ENCODE assay signal across 9 cellular contexts in the genomic region with DNA sequence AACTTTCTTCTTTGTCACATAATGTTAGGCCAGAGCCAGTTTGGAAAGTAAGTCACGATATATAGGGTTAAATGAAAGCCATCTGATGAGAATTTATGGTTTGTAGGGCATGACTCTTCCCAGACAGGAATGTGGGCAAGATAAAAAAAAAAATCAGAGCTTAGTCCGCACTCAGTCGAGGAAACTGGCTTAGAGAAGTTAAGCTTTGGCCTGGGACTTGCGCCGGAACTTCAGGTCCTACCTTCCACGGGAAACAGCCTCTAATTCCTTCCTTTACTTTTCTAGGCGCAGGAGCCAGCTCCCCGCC. TPM values are rescaled to one million over a fixed set of nuclear protein-coding genes. Genes with fewer than 3 reads are reported as not detected.
DNase-seq lines count a peak whose midpoint lies in the region; ATAC-seq, FAIRE-seq and TF ChIP-seq lines count a peak whose summit lies in the region.
"Had no signal": no experiment of that assay in that cellular context is flagged by ENCODE, and none has a peak within 500 bp of the region (broad histone marks: within the 10 kb centered on the region; RNA-seq: fewer than 3 reads in every experiment).

No MANE protein-coding gene starts in this region.

- H3K27me3 Mint-ChIP-seq in activated naive CD4-positive, alpha-beta T cell treated with anti-CD3 and anti-CD28 coated beads, Interleukin-2, amount 10 ng/mL, durations not matched to agents 7 days and 5 days: peaks cover 4% of the 10 kb centered on the region

- peak overlapping the region; percentile 85 for H2AFZ ChIP-seq in GM12878 (ENCODE audit: control insufficient read depth, low read depth, low read length)

- peaks cover 11% of the 10 kb centered on the region for H3K36me3 Mint-ChIP-seq in activated naive CD4-positive, alpha-beta T cell treated with anti-CD3 and anti-CD28 coated beads, Interleukin-2, amount 10 ng/mL, durations not matched to agents 7 days and 5 days

- no peak for FAIRE-seq in GM12878 (lab: Jason Lieb, UNC)

- WGBS in GM12878 (ENCODE audit: insufficient coverage, insufficient replicate concordance, low lambda C conversion rate, missing lambda C conversion rate): 0% methylated on average over 8 of the region's 8 CpGs
- WGBS in transverse colon (ENCODE audit: low coverage in 1 of 2), 2 donors: 0 to 2% methylated on average over 5 to 8 of the region's 8 CpGs

- TF ChIP-seq CTCF in GM12878 (IDR thresholded peaks at IDR 0.05 in 2 of 3, conservative IDR thresholded peaks at IDR 0.05 in 1 of 3; ENCODE audit: control insufficient read depth in 2 of 3, extremely low read depth in 1 of 3, insufficient read depth in 1 of 3, low read depth in 3 of 3, low read length in 3 of 3) (no peak), lower lobe of right lung (IDR thresholded peaks at IDR 0.05) (no peak), transverse colon (IDR thresholded peaks at IDR 0.05) (no peak)

- H3K4me2 ChIP-seq in GM12878 (ENCODE audit: control insufficient read depth, insufficient read depth): peak overlapping the region; percentile 92

- peak overlapping the region; percentile 87 for H3K4me3 Mint-ChIP-seq in activated naive CD4-positive, alpha-beta T cell treated with anti-CD3 and anti-CD28 coated beads, Interleukin-2, amount 10 ng/mL, durations not matched to agents 7 days and 5 days

- H3K27ac Mint-ChIP-seq in activated naive CD4-positive, alpha-beta T cell treated with anti-CD3 and anti-CD28 coated beads, Interleukin-2, amount 10 ng/mL, durations not matched to agents 7 days and 5 days: peak overlapping the region; percentile 91

- no peaks in the 10 kb centered on the region; the same call in 1 of the 2 replicates for H3K4me1 ChIP-seq in GM12878 (ENCODE audit: control insufficient read depth, insufficient read depth, low read length)
- H3K4me1 ChIP-seq in lower lobe of right lung: peaks cover 35% of the 10 kb centered on the region
- H3K4me1 ChIP-seq in transverse colon: peaks cover 13 to 39% (median 25%) of the 10 kb centered on the region in 4 donors

- BruUV-seq in GM12878 (replicated peaks; lab: Mats Ljungman, UMichigan): TSS peak; percentile 76

- H3K36me3 ChIP-seq in GM12878 (ENCODE audit: control insufficient read depth in 2 of 2, insufficient read depth in 2 of 2, low read length in 1 of 2) (no peaks in the 10 kb centered on the region; a peak in 2 of 4 replicates), lower lobe of right lung (no peaks in the 10 kb centered on the region), transverse colon (no peaks in the 10 kb centered on the region)

- TF ChIP-seq POLR2A in GM12878 (IDR thresholded peaks at IDR 0.05; ENCODE audit: low read depth, low read length): no peak
- TF ChIP-seq POLR2A in transverse colon (IDR thresholded peaks at IDR 0.05): no peak

- SMC1A ChIA-PET in GM12878 (lab: Charles Lee; ENCODE audit: uncharacterized antibody, unreplicated experiment): interaction anchor here (0.6 to 1.2 kb wide), 4 partner anchors 10 to 599 kb away, joined by 3 to 4 read pairs (median 3); no protein-coding TSS in a partner anchor

- TF ChIP-seq RAD21 in GM12878 (IDR thresholded peaks at IDR 0.05; ENCODE audit: insufficient read depth, low read depth, low read length): no peak

- peaks cover 51% of the 10 kb centered on the region for H3K4me1 Mint-ChIP-seq in activated naive CD4-positive, alpha-beta T cell treated with anti-CD3 and anti-CD28 coated beads, Interleukin-2, amount 10 ng/mL, durations not matched to agents 7 days and 5 days

- CTCF ChIA-PET in activated naive CD4-positive, alpha-beta T cell treated with anti-CD3 and anti-CD28 coated beads, Interleukin-2, amount 10 ng/mL, durations not matched to agents 7 days and 5 days (lab: Charles Lee): interaction anchor here (1.4 kb wide), 1 partner anchor 8 kb away, joined by 3 read pairs; no protein-coding TSS in a partner anchor
- CTCF ChIA-PET in GM12878 (lab: Yijun Ruan, JAX): interaction anchor here (0.9 to 1.5 kb wide), 2 partner anchors 19 to 100 kb away, joined by 3 to 4 read pairs; no protein-coding TSS in a partner anchor

- intact Hi-C loops in GM12878 (cut with micrococcal nuclease; ENCODE audit: unreplicated experiment) (loop anchor here (5.0 kb wide), 1 partner anchor 133 kb away; no protein-coding TSS in a partner anchor), lower lobe of right lung (cut with DNase I) (no loop called here), transverse colon (cut with DNase I; ENCODE audit: low total_unique reads) (loop anchor here (10.0 kb wide), 1 partner anchor 236 kb away; no protein-coding TSS in a partner anchor)

- H3K9me3 ChIP-seq in GM12878 (replicated peaks; ENCODE audit: control insufficient read depth, insufficient read depth, low read length): no peaks in the 10 kb centered on the region
- no peaks in the 10 kb centered on the region for H3K9me3 ChIP-seq in lower lobe of right lung
- no peaks in the 10 kb centered on the region for H3K9me3 ChIP-seq in transverse colon

- H3K9me3 Mint-ChIP-seq in activated naive CD4-positive, alpha-beta T cell treated with anti-CD3 and anti-CD28 coated beads, Interleukin-2, amount 10 ng/mL, durations not matched to agents 7 days and 5 days: no peaks in the 10 kb centered on the region

- RAD21 ChIA-PET in GM12878 (lab: Charles Lee; ENCODE audit: unreplicated experiment): interaction anchor here (0.7 to 1.4 kb wide), 3 partner anchors 19 to 228 kb away, joined by 3 read pairs; no protein-coding TSS in a partner anchor

- POLR2A ChIA-PET in GM12878 (lab: Charles Lee): interaction anchor here (0.6 to 1.1 kb wide), 4 partner anchors 10 to 25 kb away, joined by 3 read pairs; no protein-coding TSS in a partner anchor

- ATAC-seq in GM12878 (no peak), lower lobe of right lung (no peak)

- TF ChIP-seq EP300 in GM12878 (IDR thresholded peaks at IDR 0.05; ENCODE audit: borderline replicate concordance in 1 of 2, control insufficient read depth in 1 of 2, low read depth in 2 of 2, low read length in 2 of 2): no peak
- no peak for TF ChIP-seq EP300 in transverse colon (IDR thresholded peaks at IDR 0.05; ENCODE audit: low read depth)

- in situ Hi-C loops in GM12878 (cut with MboI) (no loop called here), transverse colon (cut with MboI; ENCODE audit: low pct_ligation_motif_present in 1 of 4, low pct_unique_long_range_greater_than_20kb in 1 of 4, low sequenced_read_pairs in 3 of 4) (no loop called here)

- H3K27ac ChIP-seq in GM12878 (ENCODE audit: control insufficient read depth, insufficient read depth) (peak overlapping the region; percentile 98), lower lobe of right lung (peak overlapping the region; percentile 97), transverse colon (peak overlapping the region; percentile 93 to 99 (median 95))

- peak overlapping the region; percentile 91 for H3K9ac ChIP-seq in GM12878 (ENCODE audit: control insufficient read depth, insufficient read depth, low read length)

- no peaks in the 10 kb centered on the region for H4K20me1 ChIP-seq in GM12878 (ENCODE audit: control insufficient read depth, insufficient read depth)

- DNase-seq in activated naive CD4-positive, alpha-beta T cell treated with anti-CD3 and anti-CD28 coated beads, Interleukin-2, amount 10 ng/mL, durations not matched to agents 7 days and 5 days: no peak
- no peak for DNase-seq in activated naive CD4-positive, alpha-beta T cell treated with Interleukin-2 at 50 U/mL for 16 hours
- DNase-seq in GM12878 (ENCODE audit: low read depth, low spot score) (no peak), lower lobe of right lung (no peak), transverse colon (no peak), HT-29 (ENCODE audit: low spot score) (no peak), inferior parietal cortex (ENCODE audit: extremely low spot score) (no peak)
- DNase-seq in activated CD4-positive, CD25-positive, alpha-beta regulatory T cell (lab: John Stamatoyannopoulos, UW): no peak
- DNase-seq: NCI-H187 treated with DMSO at 0.1 percent for 48 hours had no signal

- H3K4me3 ChIP-seq in GM12878 (peak overlapping the region; percentile 93), lower lobe of right lung (peak overlapping the region; percentile 100), transverse colon (peak overlapping the region; percentile 73 to 100 (median 90))

- no peaks in the 10 kb centered on the region for H3K27me3 ChIP-seq in GM12878 (replicated peaks in 1 of 2; ENCODE audit: control insufficient read depth in 2 of 2, insufficient read depth in 2 of 2, low read length in 1 of 2)
- no peaks in the 10 kb centered on the region for H3K27me3 ChIP-seq in lower lobe of right lung (ENCODE audit: low read depth)
- no peaks in the 10 kb centered on the region for H3K27me3 ChIP-seq in transverse colon

- H3K79me2 ChIP-seq in GM12878 (ENCODE audit: control insufficient read depth, insufficient read depth, low read length): peaks cover 84% of the 10 kb centered on the region

RNA-seq across cellular contexts. Expression of gene DDX31, which starts 0.5 kb away (rescaled TPM):
- total RNA-seq in GM12878 (2013; cell fraction: nucleolus; rRNA removed): 104 and 112 TPM in 2 replicates
- total RNA-seq in GM12878 (2014; rRNA removed): 19.9 and 20.2 TPM in 2 replicates
- 20.9 and 21.2 TPM in 2 replicates for total RNA-seq in GM12878 (2014; rRNA removed; fragmentation: Illumina TruSeq; extraction: Trizol)
- 21.7 and 25.6 TPM in 2 replicates for total RNA-seq in GM12878 (2021)
- polyA plus RNA-seq in GM12878 (2011; ENCODE audit: low read depth): 7.5 TPM
- polyA plus RNA-seq in GM12878 (2011; rRNA removed): 30.3 and 30.8 TPM in 2 replicates
- polyA plus RNA-seq in GM12878 (2011; cell fraction: cytosol; rRNA removed): 22.1 and 23.4 TPM in 2 replicates
- polyA plus RNA-seq in GM12878 (2011; cell fraction: nucleus; rRNA removed): 77.0 and 93.3 TPM in 2 replicates
- 10.6 and 14.9 TPM in 2 replicates for polyA plus RNA-seq in GM12878 (2012)
- 22.8 and 23.2 TPM in 2 replicates for polyA plus RNA-seq in GM12878 (2014; fragmentation: Illumina TruSeq; extraction: Trizol)
- 10 to 100 TPM; 12.1 to 14.6 TPM for polyA plus RNA-seq in GM12878 (2014; fragmentation: Nextera tagmentation; extraction: Ambion mirVana)
- 21.1 and 23.7 TPM in 2 replicates for polyA plus RNA-seq in GM12878 (2014; rRNA removed)
- polyA plus RNA-seq in GM12878 (2016; fragmentation: Nextera tagmentation; extraction: Ambion mirVana): 10 to 100 TPM; 20.0 to 20.5 TPM
- polyA minus RNA-seq in GM12878 (2011; rRNA and poly(A)+ RNA removed): 28.7 and 29.8 TPM in 2 replicates
- polyA minus RNA-seq in GM12878 (2011; cell fraction: cytosol; rRNA and poly(A)+ RNA removed): 8.6 and 10.5 TPM in 2 replicates
- 30.0 and 43.1 TPM in 2 replicates for polyA minus RNA-seq in GM12878 (2011; cell fraction: nucleus; rRNA and poly(A)+ RNA removed)
- 14.1 TPM for total RNA-seq in lower lobe of right lung
- total RNA-seq in transverse colon: 10 to 100 TPM in 2 of 4 donors, 1 to 10 TPM in 2; 6.1 to 30.1 (median 9.8) TPM
- total RNA-seq in HT-29 (2014; rRNA removed; shearing (Covaris generic)): 15.1 and 19.2 TPM in 2 replicates

RNA-seq across cellular contexts. Expression of gene GTF3C4, which starts 1.0 kb away (rescaled TPM):
- 14.9 and 16.1 TPM in 2 replicates for total RNA-seq in GM12878 (2013; cell fraction: nucleolus; rRNA removed)
- total RNA-seq in GM12878 (2014; rRNA removed) (15.2 and 16.6 TPM in 2 replicates), GM12878 (2014; rRNA removed; fragmentation: Illumina TruSeq; extraction: Trizol) (10.7 and 11.0 TPM in 2 replicates), GM12878 (2021) (15.9 and 18.9 TPM in 2 replicates), lower lobe of right lung (14.0 TPM), transverse colon (10 to 100 TPM in 1 of 4 donors, 1 to 10 TPM in 3; 4.0 to 12.3 (median 8.8) TPM)
- polyA plus RNA-seq in GM12878 (2011; ENCODE audit: low read depth): 5.4 TPM
- polyA plus RNA-seq in GM12878 (2011; rRNA removed) (7.1 and 7.3 TPM in 2 replicates), GM12878 (2014; fragmentation: Illumina TruSeq; extraction: Trizol) (14.3 and 15.7 TPM in 2 replicates), GM12878 (2014; fragmentation: Nextera tagmentation; extraction: Ambion mirVana) (1 to 10 TPM; 3.2 to 5.1 TPM), GM12878 (2014; rRNA removed) (8.1 and 8.9 TPM in 2 replicates), GM12878 (2016; fragmentation: Nextera tagmentation; extraction: Ambion mirVana) (1 to 10 TPM; 7.3 to 7.5 TPM)
- polyA plus RNA-seq in GM12878 (2011; cell fraction: cytosol; rRNA removed): 4.8 and 5.8 TPM in 2 replicates
- 2.4 and 3.3 TPM in 2 replicates for polyA plus RNA-seq in GM12878 (2011; cell fraction: nucleus; rRNA removed)
- polyA plus RNA-seq in GM12878 (2012): 7.6 and 8.0 TPM in 2 replicates
- 8.1 and 10.5 TPM in 2 replicates for polyA minus RNA-seq in GM12878 (2011; rRNA and poly(A)+ RNA removed)
- 6.9 and 7.1 TPM in 2 replicates for polyA minus RNA-seq in GM12878 (2011; cell fraction: cytosol; rRNA and poly(A)+ RNA removed)
- polyA minus RNA-seq in GM12878 (2011; cell fraction: nucleus; rRNA and poly(A)+ RNA removed): 6.0 and 12.9 TPM in 2 replicates
- 24.5 and 26.3 TPM in 2 replicates for total RNA-seq in HT-29 (2014; rRNA removed; shearing (Covaris generic))
